In genomic region chr17:78112508-78113471, GRCh38 we compare ENCODE assay signal across 8 cellular contexts. TPM values are rescaled to one million over a fixed set of nuclear protein-coding genes. Genes with fewer than 3 reads are reported as not detected.
A peak's percentile ranks its signal among the peaks of the same experiment; 100 is the strongest.
DNase-seq lines count a peak whose midpoint lies in the region; ATAC-seq lines count a peak whose summit lies in the region.

No MANE protein-coding gene starts in this region.

- H3K4ac ChIP-seq in mesendoderm (ENCODE audit: low read depth, low read length): no peak overlapping the region

- ATAC-seq in stimulated activated naive B cell treated with anti-CD40 and anti-IgM and Interleukin-4, amounts not matched to agents 10 μg/mL and 1 μg/mL and 100 μg/mL, for 72 hours (replicated peaks): peak; percentile 58 to 73
- no peak for ATAC-seq in HG02610 (IDR thresholded peaks at IDR 0.05; ENCODE audit: unreplicated experiment)

- H3K79me2 ChIP-seq in GM23248 (ENCODE audit: insufficient read depth): no peaks in the 10 kb centered on the region
- no peaks in the 10 kb centered on the region for H3K79me2 ChIP-seq in mesendoderm (ENCODE audit: control insufficient read depth, insufficient read depth, low read length)

- H3K36me3 Mint-ChIP-seq in CD8-positive, alpha-beta memory T cell: peaks cover 4 to 83% (median 9%) of the 10 kb centered on the region in 3 donors
- H3K36me3 Mint-ChIP-seq in activated CD4-positive, alpha-beta memory T cell treated with anti-CD3 and anti-CD28 coated beads, Interleukin-2, amount 10 ng/mL, durations not matched to agents 7 days and 5 days (ENCODE audit: low read depth): peaks cover 64% of the 10 kb centered on the region
- H3K36me3 Mint-ChIP-seq in stimulated activated naive B cell treated with anti-CD40 and anti-IgM and Interleukin-4, amounts not matched to agents 10 μg/mL and 1 μg/mL and 100 μg/mL, for 72 hours: peaks cover 65 to 67% of the 10 kb centered on the region in 2 donors

- H2BK5ac ChIP-seq in mesendoderm (ENCODE audit: low read length): no peak overlapping the region

- peak overlapping the region; percentile 22 for H3K56ac ChIP-seq in mesendoderm (ENCODE audit: low read length)

- H3K4me1 Mint-ChIP-seq in CD8-positive, alpha-beta memory T cell: peaks cover 35 to 66% (median 35%) of the 10 kb centered on the region in 3 donors
- H3K4me1 Mint-ChIP-seq in activated CD4-positive, alpha-beta memory T cell treated with anti-CD3 and anti-CD28 coated beads, Interleukin-2, amount 10 ng/mL, durations not matched to agents 7 days and 5 days: peaks cover 37% of the 10 kb centered on the region
- peaks cover 39 to 66% of the 10 kb centered on the region in 2 donors for H3K4me1 Mint-ChIP-seq in stimulated activated naive B cell treated with anti-CD40 and anti-IgM and Interleukin-4, amounts not matched to agents 10 μg/mL and 1 μg/mL and 100 μg/mL, for 72 hours

- no peak overlapping the region for H3K18ac ChIP-seq in mesendoderm (ENCODE audit: low read length)

- H3K9ac ChIP-seq in GM23248: no peak overlapping the region
- no peak overlapping the region for H3K9ac ChIP-seq in mesendoderm (ENCODE audit: low read length)

- no peaks in the 10 kb centered on the region for H3K9me3 ChIP-seq in CD8-positive, alpha-beta memory T cell (ENCODE audit: low read length)
- no peaks in the 10 kb centered on the region for H3K9me3 ChIP-seq in GM23248 (ENCODE audit: low read depth)

- no peak overlapping the region for H2BK120ac ChIP-seq in mesendoderm (ENCODE audit: low read depth, low read length)

- 40 to 41% methylated on average over 33 of the region's 33 CpGs for WGBS in GM23248 (ENCODE audit: low coverage in 1 of 2, low lambda C conversion rate in 2 of 2, missing lambda C conversion rate in 2 of 2), 2 experiments
- WGBS in mesendoderm (ENCODE audit: extremely low coverage, insufficient coverage, low lambda C conversion rate): no CpG with 5 or more reads among the region's 33 CpGs

- H4K5ac ChIP-seq in mesendoderm (ENCODE audit: low read length): no peak overlapping the region

- H3K79me1 ChIP-seq in mesendoderm (ENCODE audit: low read length): peaks cover 1% of the 10 kb centered on the region

- no peak overlapping the region for H3K27ac ChIP-seq in CD8-positive, alpha-beta memory T cell (ENCODE audit: low read depth, low read length)
- no peak overlapping the region for H3K27ac ChIP-seq in GM23248
- H3K27ac ChIP-seq in mesendoderm (ENCODE audit: low read depth, low read length): no peak overlapping the region

- CTCF ChIA-PET in CD8-positive, alpha-beta memory T cell (lab: Charles Lee): interaction anchor here (0.8 to 7.5 kb wide), 14 partner anchors 9 to 138 kb away, joined by 3 to 100 read pairs (median 4); partner anchors contain the start of genes TMC6 and TMC8
- CTCF ChIA-PET in activated CD4-positive, alpha-beta memory T cell treated with anti-CD3 and anti-CD28 coated beads, Interleukin-2, amount 10 ng/mL, durations not matched to agents 7 days and 5 days (lab: Charles Lee): interaction anchor here (0.6 to 4.1 kb wide), 13 partner anchors 9 to 138 kb away, joined by 3 to 20 read pairs (median 5); partner anchors contain the start of genes TMC6 and TMC8

- H3K4me2 ChIP-seq in GM23248 (ENCODE audit: unreplicated experiment) (no peak overlapping the region), mesendoderm (ENCODE audit: low read length) (no peak overlapping the region)

- peak overlapping the region in 6 of 7 donors; percentile 36 to 77 (median 62) for H3K4me3 Mint-ChIP-seq in CD8-positive, alpha-beta memory T cell
- H3K4me3 Mint-ChIP-seq in activated CD4-positive, alpha-beta memory T cell treated with anti-CD3 and anti-CD28 coated beads, Interleukin-2, amount 10 ng/mL, durations not matched to agents 7 days and 5 days: no peak overlapping the region
- H3K4me3 Mint-ChIP-seq in stimulated activated naive B cell treated with anti-CD40 and anti-IgM and Interleukin-4, amounts not matched to agents 10 μg/mL and 1 μg/mL and 100 μg/mL, for 72 hours: peak overlapping the region; percentile 68 to 82

- POLR2A ChIA-PET in CD8-positive, alpha-beta memory T cell (lab: Charles Lee): interaction anchor here (1.0 to 6.6 kb wide), 4 partner anchors 8 to 64 kb away, joined by 3 to 111 read pairs (median 25); partner anchors contain the start of genes TMC6 and TMC8
- POLR2A ChIA-PET in activated CD4-positive, alpha-beta memory T cell treated with anti-CD3 and anti-CD28 coated beads, Interleukin-2, amount 10 ng/mL, durations not matched to agents 7 days and 5 days (lab: Charles Lee): interaction anchor here (0.9 to 8.8 kb wide), 7 partner anchors 16 to 114 kb away, joined by 3 to 197 read pairs (median 3); partner anchors contain the start of genes TMC6 and TMC8

- no peak overlapping the region for H4K8ac ChIP-seq in mesendoderm (ENCODE audit: low read depth, low read length)

- no peak overlapping the region for H3K23ac ChIP-seq in mesendoderm (ENCODE audit: low read length)

- no peak overlapping the region for H2BK15ac ChIP-seq in mesendoderm (replicated peaks; ENCODE audit: low read depth)

- peaks cover 61% of the 10 kb centered on the region for H3K36me3 ChIP-seq in CD8-positive, alpha-beta memory T cell (ENCODE audit: insufficient read depth, low read length)
- H3K36me3 ChIP-seq in GM23248 (ENCODE audit: low read depth) (no peaks in the 10 kb centered on the region), mesendoderm (ENCODE audit: control insufficient read depth, insufficient read depth, low read length) (peaks cover 9% of the 10 kb centered on the region)

- no peaks in the 10 kb centered on the region for H4K20me1 ChIP-seq in GM23248 (ENCODE audit: insufficient read depth)

- no peak overlapping the region for H2AK5ac ChIP-seq in mesendoderm (ENCODE audit: low read length)

- H3K27me3 Mint-ChIP-seq in CD8-positive, alpha-beta memory T cell: peaks cover 0 to 5% of the 10 kb centered on the region in 2 donors
- H3K27me3 Mint-ChIP-seq in activated CD4-positive, alpha-beta memory T cell treated with anti-CD3 and anti-CD28 coated beads, Interleukin-2, amount 10 ng/mL, durations not matched to agents 7 days and 5 days: no peaks in the 10 kb centered on the region
- no peaks in the 10 kb centered on the region for H3K27me3 Mint-ChIP-seq in stimulated activated naive B cell treated with anti-CD40 and anti-IgM and Interleukin-4, amounts not matched to agents 10 μg/mL and 1 μg/mL and 100 μg/mL, for 72 hours

- H3K4me3 ChIP-seq in CD8-positive, alpha-beta memory T cell (ENCODE audit: low read length): no peak overlapping the region
- H3K4me3 ChIP-seq in GM23248 (no peak overlapping the region), mesendoderm (ENCODE audit: low read length) (no peak overlapping the region)

- H3K27ac Mint-ChIP-seq in CD8-positive, alpha-beta memory T cell: peak overlapping the region; percentile 23 to 97 (median 85)
- peak overlapping the region; percentile 76 for H3K27ac Mint-ChIP-seq in activated CD4-positive, alpha-beta memory T cell treated with anti-CD3 and anti-CD28 coated beads, Interleukin-2, amount 10 ng/mL, durations not matched to agents 7 days and 5 days
- H3K27ac Mint-ChIP-seq in stimulated activated naive B cell treated with anti-CD40 and anti-IgM and Interleukin-4, amounts not matched to agents 10 μg/mL and 1 μg/mL and 100 μg/mL, for 72 hours: peak overlapping the region; percentile 97

- no peaks in the 10 kb centered on the region for H3K9me2 ChIP-seq in GM23248 (ENCODE audit: insufficient read depth)

- H2AFZ ChIP-seq in GM23248: no peak overlapping the region

- no peaks in the 10 kb centered on the region for H3K9me3 Mint-ChIP-seq in CD8-positive, alpha-beta memory T cell
- no peaks in the 10 kb centered on the region for H3K9me3 Mint-ChIP-seq in activated CD4-positive, alpha-beta memory T cell treated with anti-CD3 and anti-CD28 coated beads, Interleukin-2, amount 10 ng/mL, durations not matched to agents 7 days and 5 days
- H3K9me3 Mint-ChIP-seq in stimulated activated naive B cell treated with anti-CD40 and anti-IgM and Interleukin-4, amounts not matched to agents 10 μg/mL and 1 μg/mL and 100 μg/mL, for 72 hours: no peaks in the 10 kb centered on the region

- no peaks in the 10 kb centered on the region for H3K27me3 ChIP-seq in CD8-positive, alpha-beta memory T cell (ENCODE audit: insufficient read depth, low read length, poor library complexity, severe bottlenecking)
- peaks cover 19% of the 10 kb centered on the region for H3K27me3 ChIP-seq in GM23248 (replicated peaks; ENCODE audit: insufficient read depth)
- no peaks in the 10 kb centered on the region for H3K27me3 ChIP-seq in mesendoderm (ENCODE audit: insufficient read depth, low read length, poor library complexity)

- DNase-seq in CD8-positive, alpha-beta memory T cell: peak; percentile 69 to 83 (median 71)
- peak; percentile 59 for DNase-seq in GM23248
- peak; percentile 67 for DNase-seq in NCI-H460 (ENCODE audit: extremely low read depth, low read depth)
- peak; percentile 81 for DNase-seq in activated CD4-positive, alpha-beta memory T cell treated with anti-CD3 and anti-CD28 coated beads, Interleukin-2, amount 10 ng/mL, durations not matched to agents 7 days and 5 days
- DNase-seq in effector CD4-positive, alpha-beta T cell: peak; percentile 76
- peak; percentile 74 for DNase-seq in mesendoderm
- DNase-seq in stimulated activated naive B cell treated with anti-CD40 and anti-IgM and Interleukin-4, amounts not matched to agents 10 μg/mL and 1 μg/mL and 100 μg/mL, for 72 hours: peak; percentile 75

- H3K4me1 ChIP-seq in CD8-positive, alpha-beta memory T cell (ENCODE audit: insufficient read depth, low read length): peaks cover 34% of the 10 kb centered on the region
- H3K4me1 ChIP-seq in GM23248 (ENCODE audit: insufficient read depth) (no peaks in the 10 kb centered on the region), mesendoderm (ENCODE audit: control insufficient read depth, low read depth, low read length) (no peaks in the 10 kb centered on the region)

- in situ Hi-C loops in GM23248 (cut with MboI): no loop called here

- no peaks in the 10 kb centered on the region for H3F3A ChIP-seq in GM23248 (ENCODE audit: insufficient read depth)

RNA-seq across cellular contexts. Expression of gene TMC6, which starts 15.8 kb away (rescaled TPM):
- 100 to 1,000 TPM; 150 TPM for total RNA-seq in CD8-positive, alpha-beta memory T cell
- polyA plus RNA-seq in CD8-positive, alpha-beta memory T cell: 296 TPM
- total RNA-seq in GM23248 (2014; rRNA removed; shearing (Covaris generic)): not detected in 2 replicates
- 0.20 TPM in 1 of 2 replicates, not detected in the other for polyA plus RNA-seq in GM23248 (2016; fragmentation: Nextera tagmentation; extraction: Ambion mirVana)
- total RNA-seq in NCI-H460 (2014; rRNA removed; shearing (Covaris generic)): 17.2 TPM in 2 replicates
- 78.6 and 96.8 TPM in 2 replicates for polyA plus RNA-seq in NCI-H460 (2014; cell fraction: nucleus; rRNA removed)
- 100 to 1,000 TPM; 460 to 463 TPM for total RNA-seq in activated CD4-positive, alpha-beta memory T cell treated with anti-CD3 and anti-CD28 coated beads, Interleukin-2, amount 10 ng/mL, durations not matched to agents 7 days and 5 days
- 47.4 TPM for polyA plus RNA-seq in mesendoderm (2013, experiment 1 of 2)
- 45.1 TPM for polyA plus RNA-seq in mesendoderm (2013, experiment 2 of 2)

RNA-seq across cellular contexts. Expression of gene TMC8, which starts 17.8 kb away (rescaled TPM):
- total RNA-seq in CD8-positive, alpha-beta memory T cell: 100 to 1,000 TPM; 117 to 126 TPM
- 139 TPM for polyA plus RNA-seq in CD8-positive, alpha-beta memory T cell
- total RNA-seq in GM23248 (2014; rRNA removed; shearing (Covaris generic)): not detected in 2 replicates
- polyA plus RNA-seq in GM23248 (2016; fragmentation: Nextera tagmentation; extraction: Ambion mirVana): 0.09 TPM in 1 of 2 replicates, not detected in the other
- 0.30 TPM in 1 of 2 replicates, not detected in the other for total RNA-seq in NCI-H460 (2014; rRNA removed; shearing (Covaris generic))
- polyA plus RNA-seq in NCI-H460 (2014; cell fraction: nucleus; rRNA removed): 0.05 and 0.08 TPM in 2 replicates
- 100 to 1,000 TPM; 316 to 334 TPM for total RNA-seq in activated CD4-positive, alpha-beta memory T cell treated with anti-CD3 and anti-CD28 coated beads, Interleukin-2, amount 10 ng/mL, durations not matched to agents 7 days and 5 days
- 0.84 TPM for polyA plus RNA-seq in mesendoderm (2013, experiment 1 of 2)
- 0.60 TPM for polyA plus RNA-seq in mesendoderm (2013, experiment 2 of 2)

RNA-seq across cellular contexts. Expression of gene C17orf99, which starts 33.4 kb away (rescaled TPM):
- total RNA-seq in CD8-positive, alpha-beta memory T cell: not detected
- not detected for polyA plus RNA-seq in CD8-positive, alpha-beta memory T cell
- total RNA-seq in GM23248 (2014; rRNA removed; shearing (Covaris generic)): not detected in 2 replicates
- polyA plus RNA-seq in GM23248 (2016; fragmentation: Nextera tagmentation; extraction: Ambion mirVana): not detected in 2 replicates
- total RNA-seq in NCI-H460 (2014; rRNA removed; shearing (Covaris generic)): not detected in 2 replicates
- polyA plus RNA-seq in NCI-H460 (2014; cell fraction: nucleus; rRNA removed): not detected in 2 replicates
- not detected for total RNA-seq in activated CD4-positive, alpha-beta memory T cell treated with anti-CD3 and anti-CD28 coated beads, Interleukin-2, amount 10 ng/mL, durations not matched to agents 7 days and 5 days
- not detected for polyA plus RNA-seq in mesendoderm (2013, experiment 1 of 2)
- not detected for polyA plus RNA-seq in mesendoderm (2013, experiment 2 of 2)

RNA-seq across cellular contexts. Expression of gene SYNGR2, which starts 55.6 kb away (rescaled TPM):
- 100 to 1,000 TPM; 186 to 200 TPM for total RNA-seq in CD8-positive, alpha-beta memory T cell
- polyA plus RNA-seq in CD8-positive, alpha-beta memory T cell: 140 TPM
- 6.2 and 15.4 TPM in 2 replicates for total RNA-seq in GM23248 (2014; rRNA removed; shearing (Covaris generic))
- 19.3 and 19.9 TPM in 2 replicates for polyA plus RNA-seq in GM23248 (2016; fragmentation: Nextera tagmentation; extraction: Ambion mirVana)
- 61.7 and 68.8 TPM in 2 replicates for total RNA-seq in NCI-H460 (2014; rRNA removed; shearing (Covaris generic))
- polyA plus RNA-seq in NCI-H460 (2014; cell fraction: nucleus; rRNA removed): 81.5 and 85.6 TPM in 2 replicates
- 10 to 100 TPM; 63.6 to 64.0 TPM for total RNA-seq in activated CD4-positive, alpha-beta memory T cell treated with anti-CD3 and anti-CD28 coated beads, Interleukin-2, amount 10 ng/mL, durations not matched to agents 7 days and 5 days
- polyA plus RNA-seq in mesendoderm (2013, experiment 1 of 2): 23.3 TPM
- 23.1 TPM for polyA plus RNA-seq in mesendoderm (2013, experiment 2 of 2)

Comparison
In these comparisons a context has a peak if more than half of its experiments do, and no peak if none do; other contexts are left out.
1. RNA of gene TMC6, which starts 15.8 kb away (total RNA-seq): 460 to 463 TPM in activated CD4-positive, alpha-beta memory T cell treated with anti-CD3 and anti-CD28 coated beads, Interleukin-2, amount 10 ng/mL, durations not matched to agents 7 days and 5 days, 150 TPM in CD8-positive, alpha-beta memory T cell and 17.2 TPM in NCI-H460; not detected in GM23248; every median in the first group is over 10 times any median in the second.
2. RNA of gene TMC8, which starts 17.8 kb away (total RNA-seq): 316 to 334 TPM in activated CD4-positive, alpha-beta memory T cell treated with anti-CD3 and anti-CD28 coated beads, Interleukin-2, amount 10 ng/mL, durations not matched to agents 7 days and 5 days and 117 to 126 TPM in CD8-positive, alpha-beta memory T cell; 0.30 TPM in NCI-H460 and not detected in GM23248; every median in the first group is over 10 times any median in the second.
3. Peak in every context shown above with its lines, with median percentiles within 50 percentile points of each other: DNase-seq and H3K27ac Mint-ChIP-seq.